In genomic region chr17:32302860-32303649, GRCh38 we compare ENCODE assay signal across 1 cellular context.
TF ChIP-seq lines count a peak whose summit lies in the region.

No MANE protein-coding gene starts in this region.

TF ChIP-seq in HepG2, 621 proteins besides CTCF, POLR2A, EP300 and RAD21 (continued from another document and continues in another):
- TF ChIP-seq HNF1A (IDR thresholded peaks at IDR 0.05; ENCODE audit: low read depth) (no peak), HNF1A (CRISPR knock-in tag; IDR thresholded peaks at IDR 0.05; ENCODE audit: borderline replicate concordance) (peak; percentile 64; the same call in 1 of the 2 replicates), ZEB1 (IDR thresholded peaks at IDR 0.05; ENCODE audit: insufficient replicate concordance, low read depth) (peak; percentile 70), MTERF4 (CRISPR knock-in tag; IDR thresholded peaks at IDR 0.05) (0 out of 2 replicates have a peak, but pooled peaks have one; percentile 40), RFXAP (CRISPR knock-in tag; IDR thresholded peaks at IDR 0.05; ENCODE audit: borderline replicate concordance) (peak; percentile 78; the same call in 1 of the 2 replicates), ZBTB40 (IDR thresholded peaks at IDR 0.05) (no peak), ZBTB40 (CRISPR knock-in tag; IDR thresholded peaks at IDR 0.05) (peak; percentile 41; the same call in 1 of the 2 replicates), ZNF556 (CRISPR knock-in tag; IDR thresholded peaks at IDR 0.05; ENCODE audit: borderline replicate concordance) (0 out of 2 replicates have a peak, but pooled peaks have one; percentile 52), USF2 (IDR thresholded peaks at IDR 0.05; ENCODE audit: low read depth, low read length) (no peak), USF2 (CRISPR knock-in tag; IDR thresholded peaks at IDR 0.05; ENCODE audit: borderline replicate concordance) (no peak), HIVEP1 (CRISPR knock-in tag; IDR thresholded peaks at IDR 0.05) (peak; percentile 93), PHF21A (CRISPR knock-in tag; IDR thresholded peaks at IDR 0.05) (peak; percentile 94), ZBTB3 (CRISPR knock-in tag; IDR thresholded peaks at IDR 0.05; ENCODE audit: borderline replicate concordance, low read depth) (no peak), MAX (IDR thresholded peaks at IDR 0.05) (peak; percentile 44), ZNF225 (CRISPR knock-in tag; IDR thresholded peaks at IDR 0.05) (peak; percentile 76; the same call in 1 of the 2 replicates), MYC (CRISPR knock-in tag; IDR thresholded peaks at IDR 0.05; ENCODE audit: borderline replicate concordance) (peak; percentile 50; the same call in 1 of the 2 replicates), SNAPC2 (CRISPR knock-in tag; IDR thresholded peaks at IDR 0.05) (0 out of 2 replicates have a peak, but pooled peaks have one; percentile 42), TCF12 (IDR thresholded peaks at IDR 0.05) (no peak), TCF12 (CRISPR knock-in tag; IDR thresholded peaks at IDR 0.05) (0 out of 2 replicates have a peak, but pooled peaks have one; percentile 57), KDM6A (CRISPR knock-in tag; IDR thresholded peaks at IDR 0.05; ENCODE audit: low read depth) (peak; percentile 84), FOXO1 (CRISPR knock-in tag; IDR thresholded peaks at IDR 0.05) (peak; percentile 59; the same call in 1 of the 2 replicates), MYPOP (CRISPR knock-in tag; IDR thresholded peaks at IDR 0.05) (peak; percentile 50; the same call in 1 of the 2 replicates), NR2F6 (IDR thresholded peaks at IDR 0.05) (peak; percentile 98), NR2F6 (CRISPR knock-in tag; IDR thresholded peaks at IDR 0.05) (peak; percentile 98), RXRA (CRISPR knock-in tag; IDR thresholded peaks at IDR 0.05) (peak; percentile 99), ATF7-NPFF (CRISPR knock-in tag; IDR thresholded peaks at IDR 0.05; ENCODE audit: low read depth) (0 out of 2 replicates have a peak, but pooled peaks have one; percentile 46), MBNL3 (CRISPR knock-in tag; conservative IDR thresholded peaks at IDR 0.05) (no peak), ARID5B (CRISPR knock-in tag; IDR thresholded peaks at IDR 0.05) (peak; percentile 86), ZNF274 (CRISPR knock-in tag; IDR thresholded peaks at IDR 0.05) (no peak), ZNF280B (CRISPR knock-in tag; IDR thresholded peaks at IDR 0.05; ENCODE audit: borderline replicate concordance) (peak; percentile 55; the same call in 1 of the 2 replicates), SP4 (CRISPR knock-in tag; IDR thresholded peaks at IDR 0.05) (0 out of 2 replicates have a peak, but pooled peaks have one; percentile 20), ZNF124 (CRISPR knock-in tag; IDR thresholded peaks at IDR 0.05) (no peak)
